ENCODE assay signal across 1 cellular context in the genomic region with DNA sequence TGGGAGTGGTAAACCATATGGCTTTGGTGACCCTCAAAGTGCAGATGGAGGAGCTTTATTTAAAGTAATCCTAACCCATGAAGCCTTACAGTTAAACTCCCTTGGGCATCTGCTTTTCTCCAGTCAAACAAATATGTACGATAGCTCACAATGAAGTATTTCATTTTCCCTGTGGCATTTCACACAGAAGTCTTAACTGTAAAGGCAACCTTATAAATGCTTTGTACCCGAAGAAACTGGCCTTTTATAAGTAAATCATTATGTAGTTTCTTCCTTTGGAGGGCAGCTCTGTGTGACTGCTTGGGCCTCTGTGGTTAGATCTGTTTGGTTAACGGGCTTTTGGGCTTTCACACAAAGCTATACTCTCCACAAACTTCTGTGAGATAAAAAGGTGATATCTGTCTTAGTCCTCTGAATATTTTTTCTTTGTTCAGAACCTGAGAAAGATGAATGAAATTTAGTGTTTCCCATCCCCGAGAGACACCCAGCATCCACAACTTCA.
TF ChIP-seq lines count a peak whose summit lies in the region.

No MANE protein-coding gene starts in this region.

TF ChIP-seq in GM23338, 12 proteins besides CTCF, POLR2A, EP300 and RAD21:
- TF ChIP-seq, protein P1, sequence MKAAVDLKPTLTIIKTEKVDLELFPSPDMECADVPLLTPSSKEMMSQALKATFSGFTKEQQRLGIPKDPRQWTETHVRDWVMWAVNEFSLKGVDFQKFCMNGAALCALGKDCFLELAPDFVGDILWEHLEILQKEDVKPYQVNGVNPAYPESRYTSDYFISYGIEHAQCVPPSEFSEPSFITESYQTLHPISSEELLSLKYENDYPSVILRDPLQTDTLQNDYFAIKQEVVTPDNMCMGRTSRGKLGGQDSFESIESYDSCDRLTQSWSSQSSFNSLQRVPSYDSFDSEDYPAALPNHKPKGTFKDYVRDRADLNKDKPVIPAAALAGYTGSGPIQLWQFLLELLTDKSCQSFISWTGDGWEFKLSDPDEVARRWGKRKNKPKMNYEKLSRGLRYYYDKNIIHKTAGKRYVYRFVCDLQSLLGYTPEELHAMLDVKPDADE (IDR thresholded peaks at IDR 0.05), result no peak
- TF ChIP-seq EZH2phosphoT487 (IDR thresholded peaks at IDR 0.05; ENCODE audit: unreplicated experiment) (no peak), POLR2AphosphoS5 (IDR thresholded peaks at IDR 0.05; ENCODE audit: low read depth) (no peak), CREB1 (CRISPR knock-in tag; IDR thresholded peaks at IDR 0.05; ENCODE audit: low read depth) (no peak), ZNF114 (CRISPR knock-in tag; IDR thresholded peaks at IDR 0.05) (no peak), NANOG (IDR thresholded peaks at IDR 0.05; ENCODE audit: borderline replicate concordance) (no peak), EZH2 (IDR thresholded peaks at IDR 0.05; ENCODE audit: low read depth, unreplicated experiment) (no peak), JUNB (IDR thresholded peaks at IDR 0.05; ENCODE audit: unreplicated experiment) (no peak), STAT1 (IDR thresholded peaks at IDR 0.05; ENCODE audit: unreplicated experiment) (no peak), ZNF331 (CRISPR knock-in tag; IDR thresholded peaks at IDR 0.05; ENCODE audit: low read depth) (no peak)
- TF ChIP-seq, protein P2, sequence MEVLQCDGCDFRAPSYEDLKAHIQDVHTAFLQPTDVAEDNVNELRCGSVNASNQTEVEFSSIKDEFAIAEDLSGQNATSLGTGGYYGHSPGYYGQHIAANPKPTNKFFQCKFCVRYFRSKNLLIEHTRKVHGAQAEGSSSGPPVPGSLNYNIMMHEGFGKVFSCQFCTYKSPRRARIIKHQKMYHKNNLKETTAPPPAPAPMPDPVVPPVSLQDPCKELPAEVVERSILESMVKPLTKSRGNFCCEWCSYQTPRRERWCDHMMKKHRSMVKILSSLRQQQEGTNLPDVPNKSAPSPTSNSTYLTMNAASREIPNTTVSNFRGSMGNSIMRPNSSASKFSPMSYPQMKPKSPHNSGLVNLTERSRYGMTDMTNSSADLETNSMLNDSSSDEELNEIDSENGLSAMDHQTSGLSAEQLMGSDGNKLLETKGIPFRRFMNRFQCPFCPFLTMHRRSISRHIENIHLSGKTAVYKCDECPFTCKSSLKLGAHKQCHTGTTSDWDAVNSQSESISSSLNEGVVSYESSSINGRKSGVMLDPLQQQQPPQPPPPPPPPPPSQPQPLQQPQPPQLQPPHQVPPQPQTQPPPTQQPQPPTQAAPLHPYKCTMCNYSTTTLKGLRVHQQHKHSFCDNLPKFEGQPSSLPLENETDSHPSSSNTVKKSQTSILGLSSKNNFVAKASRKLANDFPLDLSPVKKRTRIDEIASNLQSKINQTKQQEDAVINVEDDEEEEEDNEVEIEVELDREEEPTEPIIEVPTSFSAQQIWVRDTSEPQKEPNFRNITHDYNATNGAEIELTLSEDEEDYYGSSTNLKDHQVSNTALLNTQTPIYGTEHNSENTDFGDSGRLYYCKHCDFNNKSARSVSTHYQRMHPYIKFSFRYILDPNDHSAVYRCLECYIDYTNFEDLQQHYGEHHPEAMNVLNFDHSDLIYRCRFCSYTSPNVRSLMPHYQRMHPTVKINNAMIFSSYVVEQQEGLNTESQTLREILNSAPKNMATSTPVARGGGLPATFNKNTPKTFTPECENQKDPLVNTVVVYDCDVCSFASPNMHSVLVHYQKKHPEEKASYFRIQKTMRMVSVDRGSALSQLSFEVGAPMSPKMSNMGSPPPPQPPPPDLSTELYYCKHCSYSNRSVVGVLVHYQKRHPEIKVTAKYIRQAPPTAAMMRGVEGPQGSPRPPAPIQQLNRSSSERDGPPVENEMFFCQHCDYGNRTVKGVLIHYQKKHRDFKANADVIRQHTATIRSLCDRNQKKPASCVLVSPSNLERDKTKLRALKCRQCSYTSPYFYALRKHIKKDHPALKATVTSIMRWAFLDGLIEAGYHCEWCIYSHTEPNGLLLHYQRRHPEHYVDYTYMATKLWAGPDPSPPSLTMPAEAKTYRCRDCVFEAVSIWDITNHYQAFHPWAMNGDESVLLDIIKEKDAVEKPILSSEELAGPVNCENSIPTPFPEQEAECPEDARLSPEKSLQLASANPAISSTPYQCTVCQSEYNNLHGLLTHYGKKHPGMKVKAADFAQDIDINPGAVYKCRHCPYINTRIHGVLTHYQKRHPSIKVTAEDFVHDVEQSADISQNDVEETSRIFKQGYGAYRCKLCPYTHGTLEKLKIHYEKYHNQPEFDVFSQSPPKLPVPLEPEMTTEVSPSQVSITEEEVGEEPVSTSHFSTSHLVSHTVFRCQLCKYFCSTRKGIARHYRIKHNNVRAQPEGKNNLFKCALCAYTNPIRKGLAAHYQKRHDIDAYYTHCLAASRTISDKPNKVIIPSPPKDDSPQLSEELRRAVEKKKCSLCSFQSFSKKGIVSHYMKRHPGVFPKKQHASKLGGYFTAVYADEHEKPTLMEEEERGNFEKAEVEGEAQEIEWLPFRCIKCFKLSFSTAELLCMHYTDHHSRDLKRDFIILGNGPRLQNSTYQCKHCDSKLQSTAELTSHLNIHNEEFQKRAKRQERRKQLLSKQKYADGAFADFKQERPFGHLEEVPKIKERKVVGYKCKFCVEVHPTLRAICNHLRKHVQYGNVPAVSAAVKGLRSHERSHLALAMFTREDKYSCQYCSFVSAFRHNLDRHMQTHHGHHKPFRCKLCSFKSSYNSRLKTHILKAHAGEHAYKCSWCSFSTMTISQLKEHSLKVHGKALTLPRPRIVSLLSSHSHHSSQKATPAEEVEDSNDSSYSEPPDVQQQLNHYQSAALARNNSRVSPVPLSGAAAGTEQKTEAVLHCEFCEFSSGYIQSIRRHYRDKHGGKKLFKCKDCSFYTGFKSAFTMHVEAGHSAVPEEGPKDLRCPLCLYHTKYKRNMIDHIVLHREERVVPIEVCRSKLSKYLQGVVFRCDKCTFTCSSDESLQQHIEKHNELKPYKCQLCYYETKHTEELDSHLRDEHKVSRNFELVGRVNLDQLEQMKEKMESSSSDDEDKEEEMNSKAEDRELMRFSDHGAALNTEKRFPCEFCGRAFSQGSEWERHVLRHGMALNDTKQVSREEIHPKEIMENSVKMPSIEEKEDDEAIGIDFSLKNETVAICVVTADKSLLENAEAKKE (CRISPR knock-in tag; IDR thresholded peaks at IDR 0.05), result no peak
- TF ChIP-seq, protein P3, sequence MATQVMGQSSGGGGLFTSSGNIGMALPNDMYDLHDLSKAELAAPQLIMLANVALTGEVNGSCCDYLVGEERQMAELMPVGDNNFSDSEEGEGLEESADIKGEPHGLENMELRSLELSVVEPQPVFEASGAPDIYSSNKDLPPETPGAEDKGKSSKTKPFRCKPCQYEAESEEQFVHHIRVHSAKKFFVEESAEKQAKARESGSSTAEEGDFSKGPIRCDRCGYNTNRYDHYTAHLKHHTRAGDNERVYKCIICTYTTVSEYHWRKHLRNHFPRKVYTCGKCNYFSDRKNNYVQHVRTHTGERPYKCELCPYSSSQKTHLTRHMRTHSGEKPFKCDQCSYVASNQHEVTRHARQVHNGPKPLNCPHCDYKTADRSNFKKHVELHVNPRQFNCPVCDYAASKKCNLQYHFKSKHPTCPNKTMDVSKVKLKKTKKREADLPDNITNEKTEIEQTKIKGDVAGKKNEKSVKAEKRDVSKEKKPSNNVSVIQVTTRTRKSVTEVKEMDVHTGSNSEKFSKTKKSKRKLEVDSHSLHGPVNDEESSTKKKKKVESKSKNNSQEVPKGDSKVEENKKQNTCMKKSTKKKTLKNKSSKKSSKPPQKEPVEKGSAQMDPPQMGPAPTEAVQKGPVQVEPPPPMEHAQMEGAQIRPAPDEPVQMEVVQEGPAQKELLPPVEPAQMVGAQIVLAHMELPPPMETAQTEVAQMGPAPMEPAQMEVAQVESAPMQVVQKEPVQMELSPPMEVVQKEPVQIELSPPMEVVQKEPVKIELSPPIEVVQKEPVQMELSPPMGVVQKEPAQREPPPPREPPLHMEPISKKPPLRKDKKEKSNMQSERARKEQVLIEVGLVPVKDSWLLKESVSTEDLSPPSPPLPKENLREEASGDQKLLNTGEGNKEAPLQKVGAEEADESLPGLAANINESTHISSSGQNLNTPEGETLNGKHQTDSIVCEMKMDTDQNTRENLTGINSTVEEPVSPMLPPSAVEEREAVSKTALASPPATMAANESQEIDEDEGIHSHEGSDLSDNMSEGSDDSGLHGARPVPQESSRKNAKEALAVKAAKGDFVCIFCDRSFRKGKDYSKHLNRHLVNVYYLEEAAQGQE (IDR thresholded peaks at IDR 0.05; ENCODE audit: unreplicated experiment), result no peak
TF ChIP-seq in GM23338: peak in this region for 0.
